In the genomic region with DNA sequence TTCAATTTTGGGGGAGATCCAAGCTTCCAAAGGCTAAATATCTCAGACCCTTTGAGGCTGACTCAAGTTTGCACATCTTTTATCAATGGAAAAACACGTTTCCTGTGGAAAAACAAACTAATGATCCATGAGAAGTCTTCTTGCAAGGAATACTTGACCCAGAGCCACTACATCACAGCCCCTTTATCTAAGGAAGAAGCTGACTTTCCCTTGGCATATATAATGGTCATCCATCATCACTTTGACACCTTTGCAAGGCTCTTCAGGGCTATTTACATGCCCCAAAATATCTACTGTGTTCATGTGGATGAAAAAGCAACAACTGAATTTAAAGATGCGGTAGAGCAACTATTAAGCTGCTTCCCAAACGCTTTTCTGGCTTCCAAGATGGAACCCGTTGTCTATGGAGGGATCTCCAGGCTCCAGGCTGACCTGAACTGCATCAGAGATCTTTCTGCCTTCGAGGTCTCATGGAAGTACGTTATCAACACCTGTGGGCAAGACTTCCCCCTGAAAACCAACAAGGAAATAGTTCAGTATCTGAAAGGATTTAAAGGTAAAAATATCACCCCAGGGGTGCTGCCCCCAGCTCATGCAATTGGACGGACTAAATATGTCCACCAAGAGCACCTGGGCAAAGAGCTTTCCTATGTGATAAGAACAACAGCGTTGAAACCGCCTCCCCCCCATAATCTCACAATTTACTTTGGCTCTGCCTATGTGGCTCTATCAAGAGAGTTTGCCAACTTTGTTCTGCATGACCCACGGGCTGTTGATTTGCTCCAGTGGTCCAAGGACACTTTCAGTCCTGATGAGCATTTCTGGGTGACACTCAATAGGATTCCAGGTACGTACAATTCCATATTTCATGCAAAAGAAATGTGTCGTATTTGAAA, we compare ENCODE assay signal across 11 cellular contexts. TPM values are rescaled to one million over a fixed set of nuclear protein-coding genes. Genes with fewer than 3 reads are reported as not detected.
DNase-seq lines count a peak whose midpoint lies in the region; ATAC-seq, FAIRE-seq and TF ChIP-seq lines count a peak whose summit lies in the region.
"Had no signal": no experiment of that assay in that cellular context is flagged by ENCODE, and none has a peak within 500 bp of the region (broad histone marks: within the 10 kb centered on the region; RNA-seq: fewer than 3 reads in every experiment).

No MANE protein-coding gene starts in this region.

- no peaks in the 10 kb centered on the region for H3K9me1 ChIP-seq in K562 (ENCODE audit: control insufficient read depth, insufficient read depth, low read length)

- no peaks in the 10 kb centered on the region for H3K36me3 ChIP-seq in K562 (ENCODE audit: control insufficient read depth, insufficient read depth, low read length)

- no peak overlapping the region for H3K4me3 ChIP-seq in K562
- peak overlapping the region; percentile 66 for H3K4me3 ChIP-seq in iPS-18c (ENCODE audit: insufficient read depth, low read depth, low read length)
- H3K4me3 ChIP-seq in retinal pigment epithelial cell (ENCODE audit: low read length), result peak overlapping the region; percentile 32

- TF ChIP-seq EP300 in K562 (IDR thresholded peaks at IDR 0.05; ENCODE audit: low read length), result no peak

- ATAC-seq in K562 (no peak), HG02884 (IDR thresholded peaks at IDR 0.05; ENCODE audit: unreplicated experiment) (no peak), HG03378 (IDR thresholded peaks at IDR 0.05; ENCODE audit: unreplicated experiment) (no peak)

- no peak for FAIRE-seq in K562 (lab: Jason Lieb, UNC)
- FAIRE-seq: TTC549 had no signal

- no peak overlapping the region for H3K9ac ChIP-seq in K562 (ENCODE audit: insufficient read depth in 1 of 2, low read depth in 2 of 2, low read length in 2 of 2)

- CTCF ChIA-PET in K562 (lab: Yijun Ruan, JAX; ENCODE audit: low intra/inter-chr PET ratio), result no interaction called here

- H3K4me2 ChIP-seq in K562 (ENCODE audit: insufficient read depth, low read length), result no peak overlapping the region

- no peak for TF ChIP-seq RAD21 in K562 (CRISPR knock-in tag; conservative IDR thresholded peaks at IDR 0.05 in 1 of 2, IDR thresholded peaks at IDR 0.05 in 1 of 2)

- TF ChIP-seq CTCF in K562 (IDR thresholded peaks at IDR 0.05 in 2 of 3, conservative IDR thresholded peaks at IDR 0.05 in 1 of 3; ENCODE audit: insufficient read depth in 2 of 3, low read depth in 1 of 3, low read length in 3 of 3), result no peak
- TF ChIP-seq CTCF in retinal pigment epithelial cell (conservative IDR thresholded peaks at IDR 0.05; ENCODE audit: low read depth, low read length), result no peak

- peaks cover 39 to 50% of the 10 kb centered on the region in 2 experiments for H3K27me3 ChIP-seq in K562 (ENCODE audit: control insufficient read depth in 2 of 2, insufficient read depth in 2 of 2, low read length in 2 of 2)

- BruUV-seq in K562 (replicated peaks; lab: Mats Ljungman, UMichigan), result no TSS peak

- POLR2A ChIA-PET in K562 (lab: Yijun Ruan, JAX), result interaction anchor here (0.5 to 1.8 kb wide), 5 partner anchors 11 to 915 kb away, joined by 3 to 12 read pairs (median 3); no protein-coding TSS in a partner anchor

- DNase-seq in NCI-H1105 treated with DMSO at 0.1 percent for 48 hours (lab: John Stamatoyannopoulos, UW), result peak; percentile 52
- DNase-seq in K562 (ENCODE audit: extremely low read depth in 1 of 4, low spot score in 3 of 4), result no peak
- DNase-seq in retinal pigment epithelial cell (ENCODE audit: low read depth), result no peak
- DNase-seq in NCI-H2029 (lab: John Stamatoyannopoulos, UW), result no peak
- no peak for DNase-seq in A172 (ENCODE audit: low spot score)
- DNase-seq: effector memory CD4-positive, alpha-beta T cell; stimulated activated naive CD4-positive, alpha-beta T cell had no signal

- H3K9me3 ChIP-seq in K562 (replicated peaks; ENCODE audit: control insufficient read depth, insufficient read depth, low read depth, low read length), result no peaks in the 10 kb centered on the region
- H3K9me3 ChIP-seq in iPS-18c (ENCODE audit: control insufficient read depth, insufficient read depth, low read length), result no peaks in the 10 kb centered on the region

- intact Hi-C loops in K562 (cut with micrococcal nuclease), result no loop called here

- no peaks in the 10 kb centered on the region for H3K79me2 ChIP-seq in K562 (ENCODE audit: control insufficient read depth, insufficient read depth, low read length)

- H2AFZ ChIP-seq in K562 (ENCODE audit: low read depth, low read length), result no peak overlapping the region

- no peak overlapping the region for H3K27ac ChIP-seq in K562 (ENCODE audit: extremely low read depth, low read depth, low read length)

- H3K4me1 ChIP-seq in K562 (replicated peaks in 1 of 2; ENCODE audit: control insufficient read depth in 2 of 2, insufficient read depth in 2 of 2, low read length in 2 of 2), result no peaks in the 10 kb centered on the region

- H4K20me1 ChIP-seq in K562 (replicated peaks; ENCODE audit: control insufficient read depth, insufficient read depth, low read length), result no peaks in the 10 kb centered on the region

- WGBS in K562 (ENCODE audit: insufficient coverage, low coverage, missing lambda C conversion rate), result 10% methylated on average over 12 of the region's 12 CpGs

- TF ChIP-seq POLR2A in K562 (conservative IDR thresholded peaks at IDR 0.05), result no peak

- in situ Hi-C loops in K562 (cut with MboI), result no loop called here

TF ChIP-seq in K562, 482 proteins besides CTCF, POLR2A, EP300 and RAD21:
- no peak for TF ChIP-seq EP400 (IDR thresholded peaks at IDR 0.05)
- no peak for TF ChIP-seq NR2F6 (CRISPR knock-in tag; IDR thresholded peaks at IDR 0.05)
- peak; percentile 71 for TF ChIP-seq MEIS2 (IDR thresholded peaks at IDR 0.05; ENCODE audit: partially characterized antibody)
- TF ChIP-seq, protein P1, sequence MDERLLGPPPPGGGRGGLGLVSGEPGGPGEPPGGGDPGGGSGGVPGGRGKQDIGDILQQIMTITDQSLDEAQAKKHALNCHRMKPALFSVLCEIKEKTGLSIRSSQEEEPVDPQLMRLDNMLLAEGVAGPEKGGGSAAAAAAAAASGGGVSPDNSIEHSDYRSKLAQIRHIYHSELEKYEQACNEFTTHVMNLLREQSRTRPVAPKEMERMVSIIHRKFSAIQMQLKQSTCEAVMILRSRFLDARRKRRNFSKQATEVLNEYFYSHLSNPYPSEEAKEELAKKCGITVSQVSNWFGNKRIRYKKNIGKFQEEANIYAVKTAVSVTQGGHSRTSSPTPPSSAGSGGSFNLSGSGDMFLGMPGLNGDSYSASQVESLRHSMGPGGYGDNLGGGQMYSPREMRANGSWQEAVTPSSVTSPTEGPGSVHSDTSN (CRISPR knock-in tag; IDR thresholded peaks at IDR 0.05; ENCODE audit: low read depth), result no peak
- TF ChIP-seq, protein P1 (tag; conservative IDR thresholded peaks at IDR 0.05; ENCODE audit: low read depth), result peak; percentile 56
- TF ChIP-seq, protein P2, sequence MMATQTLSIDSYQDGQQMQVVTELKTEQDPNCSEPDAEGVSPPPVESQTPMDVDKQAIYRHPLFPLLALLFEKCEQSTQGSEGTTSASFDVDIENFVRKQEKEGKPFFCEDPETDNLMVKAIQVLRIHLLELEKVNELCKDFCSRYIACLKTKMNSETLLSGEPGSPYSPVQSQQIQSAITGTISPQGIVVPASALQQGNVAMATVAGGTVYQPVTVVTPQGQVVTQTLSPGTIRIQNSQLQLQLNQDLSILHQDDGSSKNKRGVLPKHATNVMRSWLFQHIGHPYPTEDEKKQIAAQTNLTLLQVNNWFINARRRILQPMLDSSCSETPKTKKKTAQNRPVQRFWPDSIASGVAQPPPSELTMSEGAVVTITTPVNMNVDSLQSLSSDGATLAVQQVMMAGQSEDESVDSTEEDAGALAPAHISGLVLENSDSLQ (IDR thresholded peaks at IDR 0.05), result peak; percentile 56; the same call in 1 of the 2 replicates

RNA-seq across cellular contexts. Expression of a gene that starts 35.6 kb away (rescaled TPM):
- total RNA-seq in K562 (2011; cell fraction: chromatin; rRNA removed; ENCODE audit: low replicate concordance), result 8.1 and 18.1 TPM in 2 replicates
- 3.3 and 3.9 TPM in 2 replicates for total RNA-seq in K562 (2011; cell fraction: nucleolus; rRNA removed)
- total RNA-seq in K562 (2011; cell fraction: nucleoplasm; rRNA removed), result 3.7 and 5.9 TPM in 2 replicates
- total RNA-seq in K562 (2014; rRNA removed) (1.0 and 1.3 TPM in 2 replicates), K562 (2014; rRNA removed; fragmentation: Illumina TruSeq; extraction: Trizol) (2.0 and 2.2 TPM in 2 replicates), K562 (2015; rRNA removed; fragmentation: Illumina TruSeq; extraction: Trizol) (1.7 and 2.6 TPM in 2 replicates), K562 (2021) (1.3 and 1.8 TPM in 2 replicates)
- polyA plus RNA-seq in K562 (2011; rRNA removed) (0.54 and 0.78 TPM in 2 replicates), K562 (2014; fragmentation: Illumina TruSeq; extraction: Trizol) (1.4 and 1.6 TPM in 2 replicates), K562 (2014; fragmentation: Nextera tagmentation; extraction: Ambion mirVana) (1 to 10 TPM; 1.1 to 1.4 TPM), K562 (2014; rRNA removed) (1.4 and 1.9 TPM in 2 replicates)
- polyA plus RNA-seq in K562 (2011; cell fraction: cytosol; rRNA removed), result 0.07 and 0.24 TPM in 2 replicates
- polyA plus RNA-seq in K562 (2011; cell fraction: nucleus; rRNA removed), result 0.52 and 0.68 TPM in 2 replicates
- 1.6 and 1.7 TPM in 2 replicates for polyA plus RNA-seq in K562 (2012)
- 1.2 and 1.6 TPM in 2 replicates for polyA minus RNA-seq in K562 (2011; rRNA and poly(A)+ RNA removed)
- polyA minus RNA-seq in K562 (2011; cell fraction: cytosol; rRNA and poly(A)+ RNA removed), result not detected in 2 replicates
- polyA minus RNA-seq in K562 (2011; cell fraction: nucleus; rRNA and poly(A)+ RNA removed), result 0.67 and 0.81 TPM in 2 replicates
- total RNA-seq in A172 (2014; rRNA removed; shearing (Covaris generic)), result 16.6 and 19.3 TPM in 2 replicates
